Comparison of ENCODE assay signal across 8 cellular contexts in genomic region chr1:47755368-47755990, GRCh38.
DNase-seq lines count a peak whose midpoint lies in the region; ATAC-seq and TF ChIP-seq lines count a peak whose summit lies in the region.

No MANE protein-coding gene starts in this region.

- no peaks in the 10 kb centered on the region for H3K9me3 ChIP-seq in left ventricle myocardium inferior (replicated peaks)

- CTCF ChIA-PET in AG04449 (lab: Yijun Ruan, JAX), result interaction anchor here (1.1 to 1.8 kb wide), 2 partner anchors 17 to 29 kb away, joined by 3 to 5 read pairs; no protein-coding TSS in a partner anchor

- H3K27ac ChIP-seq in left ventricle myocardium inferior (replicated peaks), result no peak overlapping the region

- H3K4me3 ChIP-seq in AG04449 (ENCODE audit: low read depth, low read length), result no peak overlapping the region
- H3K4me3 ChIP-seq in LNCaP clone FGC (ENCODE audit: low read depth, low read length), result no peak overlapping the region
- no peak overlapping the region for H3K4me3 ChIP-seq in left ventricle myocardium inferior

- H3K4me1 ChIP-seq in left ventricle myocardium inferior, result peaks cover 5% of the 10 kb centered on the region

- peak; percentile 71 for ATAC-seq in GM18867 (IDR thresholded peaks at IDR 0.05; ENCODE audit: unreplicated experiment)

- TF ChIP-seq CTCF in AG04449 (IDR thresholded peaks at IDR 0.05; ENCODE audit: insufficient read depth, low read length, missing control alignments), result peak; percentile 21
- TF ChIP-seq CTCF in LNCaP clone FGC (IDR thresholded peaks at IDR 0.05; ENCODE audit: control insufficient read depth, extremely low read depth, insufficient read depth), result peak; percentile 76
- peak; percentile 43 for TF ChIP-seq CTCF in left ventricle myocardium inferior (IDR thresholded peaks at IDR 0.05; ENCODE audit: borderline replicate concordance)

- POLR2A ChIA-PET in AG04449 (lab: Yijun Ruan, JAX), result no interaction called here

- H3K36me3 ChIP-seq in left ventricle myocardium inferior, result no peaks in the 10 kb centered on the region

- no peak for DNase-seq in AG04449 (ENCODE audit: low read depth, low spot score)
- DNase-seq in LNCaP clone FGC (ENCODE audit: low read depth), result no peak
- DNase-seq in activated T-cell treated with anti-CD3 and anti-CD28 coated beads for 1 hour (ENCODE audit: low read depth), result peak; percentile 46
- no peak for DNase-seq in left ventricle myocardium inferior
- peak; percentile 28 to 45 (median 41) for DNase-seq in stimulated activated CD4-positive, alpha-beta T cell treated with anti-CD3 and anti-CD28 coated beads, TNF-alpha, amount 100 ng/mL, for 48 hours (ENCODE audit: low read depth in 3 of 3)
- no peak for DNase-seq in HuH-7.5 (ENCODE audit: low spot score)
- no peak for DNase-seq in SIG-M5 (lab: John Stamatoyannopoulos, UW)

- intact Hi-C loops in left ventricle myocardium inferior (cut with micrococcal nuclease), result no loop called here

- H3K27me3 ChIP-seq in left ventricle myocardium inferior (ENCODE audit: low read depth), result peaks cover 19% of the 10 kb centered on the region

Comparison
In these comparisons a context has a peak if more than half of its experiments do, and no peak if none do; other contexts are left out.
1. DNase-seq: peak in activated T-cell treated with anti-CD3 and anti-CD28 coated beads for 1 hour (single experiment) and stimulated activated CD4-positive, alpha-beta T cell treated with anti-CD3 and anti-CD28 coated beads, TNF-alpha, amount 100 ng/mL, for 48 hours (3 of 3); none in AG04449 (single experiment), LNCaP clone FGC (single experiment), left ventricle myocardium inferior (single experiment), HuH-7.5 (single experiment) and SIG-M5 (single experiment).
2. CTCF ChIP-seq: peak in every context shown above with its lines; median percentile 76 in LNCaP clone FGC; 43 in left ventricle myocardium inferior; 21 in AG04449.